Comparison of ENCODE assay signal across 13 cellular contexts in the genomic region with DNA sequence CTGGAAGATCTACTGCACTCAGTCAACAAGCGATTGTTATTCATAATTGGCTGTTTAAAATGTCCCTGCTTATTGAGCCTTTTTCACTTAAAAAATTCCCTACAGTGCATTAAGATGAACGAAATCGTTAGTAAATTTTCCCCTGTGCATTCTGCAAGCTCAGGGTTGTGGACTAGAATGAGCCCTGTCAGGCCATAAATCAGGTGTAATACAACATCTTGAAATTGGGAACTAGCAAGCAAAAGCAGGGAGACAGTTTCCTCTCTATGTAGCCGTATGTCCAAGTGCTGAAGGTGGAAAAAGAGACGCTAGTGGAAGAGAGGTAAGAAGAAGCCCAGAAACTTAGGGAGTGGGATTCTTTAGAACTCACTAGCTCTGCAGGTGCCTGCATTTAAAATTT.
"Had no signal": no experiment of that assay in that cellular context is flagged by ENCODE, and none has a peak within 500 bp of the region (broad histone marks: within the 10 kb centered on the region; RNA-seq: fewer than 3 reads in every experiment).

No MANE protein-coding gene starts in this region.

- DNase-seq: activated CD8-positive, alpha-beta memory T cell treated with anti-CD3 and anti-CD28 coated beads, Interleukin-2, amount 50 U/mL, for 4 hours; activated naive CD4-positive, alpha-beta T cell treated with Interleukin-2 at 50 U/mL for 16 hours; activated naive CD8-positive, alpha-beta T cell treated with anti-CD3 and anti-CD28 coated beads, Interleukin-2, amount 10 ng/mL, durations not matched to agents 7 days and 5 days; activated T-cell treated with anti-CD3 and anti-CD28 coated beads, Interleukin-2, amount 50 U/mL, for 4 hours; amniotic stem cell; heart left ventricle; kidney; left lung; naive thymus-derived CD8-positive, alpha-beta T cell; sigmoid colon; stimulated activated CD4-positive, alpha-beta T cell treated with anti-CD3 and anti-CD28 coated beads, Interleukin-15, amount 100 ng/mL, for 24 hours; stomach had no signal

- ATAC-seq: activated T-cell treated with anti-CD3 and anti-CD28 coated beads, Interleukin-2, amount 50 U/mL, for 4 hours; heart left ventricle; left lung; naive thymus-derived CD8-positive, alpha-beta T cell; stimulated activated memory B cell treated with anti-CD40 and anti-IgM and Interleukin-4, amounts not matched to agents 10 μg/mL and 1 μg/mL and 100 μg/mL, for 72 hours had no signal
